In the genomic region with DNA sequence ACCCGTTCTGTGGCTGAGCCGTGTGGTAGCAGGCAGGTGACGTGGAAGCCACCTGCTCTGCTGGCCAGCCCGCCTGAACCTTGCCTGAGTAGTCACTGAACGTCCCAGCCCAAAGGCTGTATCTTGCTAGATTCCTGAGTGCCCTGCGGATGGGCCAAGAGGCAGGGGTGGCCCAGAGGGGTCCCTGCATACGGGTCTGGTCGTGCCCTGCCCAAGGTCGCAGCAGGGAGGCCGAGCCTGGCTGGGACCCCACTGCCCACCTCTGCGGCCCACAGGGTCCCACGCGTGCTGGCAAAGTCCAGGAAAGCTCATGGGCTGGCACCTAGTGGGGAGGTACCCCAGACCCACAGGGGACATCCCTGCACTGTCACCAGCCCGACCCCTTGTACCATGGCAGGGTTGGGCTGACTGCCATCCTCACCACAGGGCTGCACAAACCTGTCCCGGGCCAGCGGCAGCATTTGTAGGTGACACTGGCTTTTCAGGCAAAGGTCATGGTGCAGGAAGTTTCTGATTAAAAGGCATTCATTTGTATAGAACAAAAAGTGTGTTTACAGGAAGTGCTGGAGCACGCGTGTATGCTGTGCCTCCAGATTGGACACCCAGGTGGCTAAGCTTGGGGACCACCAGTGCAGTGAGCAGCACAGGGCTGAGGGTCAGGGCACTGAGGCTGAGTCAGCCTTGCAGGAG, we compare ENCODE assay signal across 25 cellular contexts. TPM values are rescaled to one million over a fixed set of nuclear protein-coding genes. Genes with fewer than 3 reads are reported as not detected.
DNase-seq lines count a peak whose midpoint lies in the region; ATAC-seq and TF ChIP-seq lines count a peak whose summit lies in the region.
"Had no signal": no experiment of that assay in that cellular context is flagged by ENCODE, and none has a peak within 500 bp of the region (broad histone marks: within the 10 kb centered on the region; RNA-seq: fewer than 3 reads in every experiment).

No MANE protein-coding gene starts in this region.

- POLR2A ChIA-PET in CD4-positive, alpha-beta memory T cell (lab: Charles Lee; ENCODE audit: partially characterized antibody): interaction anchor here (1.0 kb wide), 1 partner anchor 70 kb away, joined by 3 read pairs; no protein-coding TSS in a partner anchor

- peaks cover 0 to 2% of the 10 kb centered on the region in 2 donors for H3K36me3 Mint-ChIP-seq in CD4-positive, alpha-beta memory T cell

- peak overlapping the region; percentile 97 for H3K4me2 ChIP-seq in BLaER1

- no peaks in the 10 kb centered on the region for H3K9me3 Mint-ChIP-seq in CD4-positive, alpha-beta memory T cell

- H3K4me3 ChIP-seq in BLaER1: no peak overlapping the region
- no peak overlapping the region for H3K4me3 ChIP-seq in CD4-positive, alpha-beta memory T cell (ENCODE audit: low read length in 2 of 2)
- H3K4me3 ChIP-seq in mucosa of descending colon: no peak overlapping the region
- no peak overlapping the region for H3K4me3 ChIP-seq in esophagus squamous epithelium
- H3K4me3 ChIP-seq: cardiac muscle cell, dorsolateral prefrontal cortex had no signal

- ATAC-seq in mucosa of descending colon: peak; percentile 36
- ATAC-seq in HG03378 (IDR thresholded peaks at IDR 0.05; ENCODE audit: unreplicated experiment): no peak
- ATAC-seq in omental fat pad (ENCODE audit: low FRiP score): no peak
- ATAC-seq: Right ventricle myocardium inferior; stimulated activated naive CD8-positive, alpha-beta T cell treated with anti-CD3 and anti-CD28 coated beads, Interleukin-15, amount 100 ng/mL, for 72 hours had no signal

- no peak overlapping the region for H3K4me3 Mint-ChIP-seq in CD4-positive, alpha-beta memory T cell
- H3K4me3 Mint-ChIP-seq: activated CD4-positive, alpha-beta T cell treated with anti-CD3 and anti-CD28 coated beads, Interleukin-2, amount 10 ng/mL, durations not matched to agents 24 days and 14 days; HFFc6; stimulated activated naive CD8-positive, alpha-beta T cell treated with anti-CD3 and anti-CD28 coated beads, Interleukin-15, amount 100 ng/mL, for 72 hours had no signal

- H3K27ac ChIP-seq in BLaER1: no peak overlapping the region
- no peak overlapping the region for H3K27ac ChIP-seq in CD4-positive, alpha-beta memory T cell (ENCODE audit: low read depth, low read length)
- peak overlapping the region in 2 of 4 donors; percentile 48 to 52 for H3K27ac ChIP-seq in esophagus squamous epithelium
- H3K27ac ChIP-seq: cardiac muscle cell, epithelial cell of prostate had no signal

- H3K27ac Mint-ChIP-seq in CD4-positive, alpha-beta memory T cell: peak overlapping the region; percentile 29 to 85 (median 62)
- H3K27ac Mint-ChIP-seq: activated CD4-positive, alpha-beta T cell treated with anti-CD3 and anti-CD28 coated beads, Interleukin-2, amount 10 ng/mL, durations not matched to agents 24 days and 14 days; HFFc6; stimulated activated naive CD8-positive, alpha-beta T cell treated with anti-CD3 and anti-CD28 coated beads, Interleukin-15, amount 100 ng/mL, for 72 hours had no signal

- H3K9me3 ChIP-seq in BLaER1: no peaks in the 10 kb centered on the region
- H3K9me3 ChIP-seq in CD4-positive, alpha-beta memory T cell (ENCODE audit: control insufficient read depth in 1 of 2, low read length in 2 of 2): no peaks in the 10 kb centered on the region
- H3K9me3 ChIP-seq in mucosa of descending colon: no peaks in the 10 kb centered on the region
- no peaks in the 10 kb centered on the region for H3K9me3 ChIP-seq in esophagus squamous epithelium

- H3K27me3 ChIP-seq in BLaER1 (no peaks in the 10 kb centered on the region), esophagus squamous epithelium (peaks cover 0 to 67% (median 2%) of the 10 kb centered on the region in 4 donors)
- H3K27me3 ChIP-seq in CD4-positive, alpha-beta memory T cell (ENCODE audit: insufficient read depth, low read length): no peaks in the 10 kb centered on the region
- H3K27me3 ChIP-seq: cardiac muscle cell, dorsolateral prefrontal cortex had no signal

- H3K9ac ChIP-seq in BLaER1: peak overlapping the region; percentile 53; the same call in 1 of the 2 replicates

- peaks cover 2 to 14% (median 5%) of the 10 kb centered on the region in 4 donors for H3K4me1 Mint-ChIP-seq in CD4-positive, alpha-beta memory T cell
- H3K4me1 Mint-ChIP-seq: activated CD4-positive, alpha-beta T cell treated with anti-CD3 and anti-CD28 coated beads, Interleukin-2, amount 10 ng/mL, durations not matched to agents 24 days and 14 days had no signal

- no peak for TF ChIP-seq POLR2A in esophagus squamous epithelium (IDR thresholded peaks at IDR 0.05)

- WGBS in esophagus squamous epithelium, 2 donors: 36% methylated on average over 2 of the region's 18 CpGs; no CpG with 5 or more reads in 1 of the 2 donors

- CTCF ChIA-PET in CD4-positive, alpha-beta memory T cell (lab: Charles Lee; ENCODE audit: partially characterized antibody): interaction anchor here (0.8 to 1.4 kb wide), 2 partner anchors 80 to 87 kb away, joined by 3 to 4 read pairs; no protein-coding TSS in a partner anchor

- H3K4me1 ChIP-seq in BLaER1: peaks cover 80% of the 10 kb centered on the region
- H3K4me1 ChIP-seq in CD4-positive, alpha-beta memory T cell (ENCODE audit: insufficient read depth, low read length): no peaks in the 10 kb centered on the region
- peaks cover 26% of the 10 kb centered on the region for H3K4me1 ChIP-seq in mucosa of descending colon (ENCODE audit: low read depth)
- H3K4me1 ChIP-seq in esophagus squamous epithelium: peaks cover 9 to 48% (median 20%) of the 10 kb centered on the region in 3 donors

- TF ChIP-seq CTCF in mucosa of descending colon (IDR thresholded peaks at IDR 0.05) (no peak), esophagus squamous epithelium (IDR thresholded peaks at IDR 0.05) (no peak), omental fat pad (IDR thresholded peaks at IDR 0.05) (no peak)

- peaks cover 62% of the 10 kb centered on the region for H4K20me1 ChIP-seq in BLaER1

- H3K27me3 Mint-ChIP-seq in CD4-positive, alpha-beta memory T cell: no peaks in the 10 kb centered on the region
- H3K27me3 Mint-ChIP-seq: activated CD4-positive, alpha-beta T cell treated with anti-CD3 and anti-CD28 coated beads, Interleukin-2, amount 10 ng/mL, durations not matched to agents 24 days and 14 days; stimulated activated naive CD8-positive, alpha-beta T cell treated with anti-CD3 and anti-CD28 coated beads, Interleukin-15, amount 100 ng/mL, for 72 hours had no signal

- peaks cover 35% of the 10 kb centered on the region for H3K36me3 ChIP-seq in BLaER1
- H3K36me3 ChIP-seq in CD4-positive, alpha-beta memory T cell (ENCODE audit: insufficient read depth, low read length): no peaks in the 10 kb centered on the region
- H3K36me3 ChIP-seq in mucosa of descending colon (ENCODE audit: low read depth): no peaks in the 10 kb centered on the region
- H3K36me3 ChIP-seq in esophagus squamous epithelium: peaks cover 0 to 16% (median 3%) of the 10 kb centered on the region in 3 donors
- H3K36me3 ChIP-seq: cardiac muscle cell had no signal

- DNase-seq in CD4-positive, alpha-beta memory T cell: no peak
- DNase-seq in dermis blood vessel endothelial cell (peak; percentile 51), mucosa of descending colon (no peak), esophagus squamous epithelium (lab: John Stamatoyannopoulos, UW) (no peak), omental fat pad (ENCODE audit: low spot score) (no peak)
- no peak for DNase-seq in stimulated activated CD4-positive, alpha-beta T cell treated with anti-CD3 and anti-CD28 coated beads, Interleukin-2, amount 100 ng/mL, for 24 hours
- DNase-seq: activated CD4-positive, alpha-beta T cell treated with anti-CD3 and anti-CD28 coated beads, Interleukin-2, amount 10 ng/mL, durations not matched to agents 24 days and 14 days; activated gamma-delta T cell treated with Interleukin-2 at 50 U/mL for 16 hours; HFFc6; hypothalamus; mesenchymal stem cell; MM.1S; naive B cell; NCI-H1436 treated with DMSO at 0.1 percent for 48 hours; NCI-H69; stimulated activated CD4-positive, alpha-beta T cell treated with anti-CD3 and anti-CD28 coated beads, Interleukin-2, amount 100 ng/mL, for 48 hours; stimulated activated naive CD8-positive, alpha-beta T cell treated with anti-CD3 and anti-CD28 coated beads, Interleukin-15, amount 100 ng/mL, for 72 hours; T-helper 1 cell; trophoblast cell had no signal

- intact Hi-C loops in CD4-positive, alpha-beta memory T cell (cut with micrococcal nuclease): loop anchor here (5.0 kb wide), 2 partner anchors 48 to 68 kb away; no protein-coding TSS in a partner anchor
- intact Hi-C loops in mucosa of descending colon (cut with DNase I, micrococcal nuclease) (loop anchor here (5.0 kb wide), 2 partner anchors 78 to 83 kb away; no protein-coding TSS in a partner anchor), esophagus squamous epithelium (cut with DNase I) (loop anchor here (5.0 kb wide), 1 partner anchor 83 kb away; no protein-coding TSS in a partner anchor)

RNA-seq across cellular contexts. Expression of gene ZC3H18, which starts 45.1 kb away (rescaled TPM):
- 10 to 100 TPM; 84.5 to 91.5 TPM for total RNA-seq in CD4-positive, alpha-beta memory T cell
- 10 to 100 TPM in 1 of 2 donors, 1 to 10 TPM in 1; 3.0 to 23.5 TPM for polyA plus RNA-seq in CD4-positive, alpha-beta memory T cell
- total RNA-seq in dermis blood vessel endothelial cell: 15.3 and 17.3 TPM in 2 replicates
- total RNA-seq in mucosa of descending colon: 10 to 100 TPM; 37.4 to 54.8 (median 48.1) TPM
- 10 to 100 TPM; 15.4 to 27.3 (median 17.5) TPM for total RNA-seq in esophagus squamous epithelium
- total RNA-seq in omental fat pad: 10 to 100 TPM; 10.6 to 25.6 (median 17.8) TPM
